ENCODE assay signal across 23 cellular contexts in genomic region chr17:79624658-79625478, GRCh38. TPM values are rescaled to one million over a fixed set of nuclear protein-coding genes. Genes with fewer than 3 reads are reported as not detected.
A peak's percentile ranks its signal among the peaks of the same experiment; 100 is the strongest.
DNase-seq lines count a peak whose midpoint lies in the region; ATAC-seq, FAIRE-seq and TF ChIP-seq lines count a peak whose summit lies in the region.
"Had no signal": no experiment of that assay in that cellular context is flagged by ENCODE, and none has a peak within 500 bp of the region (broad histone marks: within the 10 kb centered on the region; RNA-seq: fewer than 3 reads in every experiment).

No MANE protein-coding gene starts in this region.

- H3K27ac ChIP-seq in WERI-Rb-1 (no peak overlapping the region), transverse colon (no peak overlapping the region)
- H3K27ac ChIP-seq: foreskin keratinocyte, prostate gland, upper lobe of left lung had no signal

- TF ChIP-seq EP300 in transverse colon (IDR thresholded peaks at IDR 0.05; ENCODE audit: low read depth): no peak

- H3K36me3 Mint-ChIP-seq in activated T-cell treated with anti-CD3 and anti-CD28 coated beads, Interleukin-2, amount 50 U/mL, for 4 hours (ENCODE audit: insufficient read depth): no peaks in the 10 kb centered on the region
- no peaks in the 10 kb centered on the region for H3K36me3 Mint-ChIP-seq in activated T-cell treated with anti-CD3 and anti-CD28 coated beads, Interleukin-2, amount 50 U/mL, for 72 hours (ENCODE audit: insufficient read depth in 2 of 2)
- H3K36me3 Mint-ChIP-seq: CD4-positive, CD25-positive, alpha-beta regulatory T cell; stimulated activated memory B cell treated with anti-CD40 and anti-IgM and Interleukin-4, amounts not matched to agents 10 μg/mL and 1 μg/mL and 100 μg/mL, for 72 hours had no signal

- H3K9me3 ChIP-seq in WERI-Rb-1 (ENCODE audit: severe bottlenecking) (peaks cover 3% of the 10 kb centered on the region), transverse colon (no peaks in the 10 kb centered on the region)
- H3K9me3 ChIP-seq: prostate gland, upper lobe of left lung had no signal

- no peak overlapping the region for H3K4me3 ChIP-seq in WERI-Rb-1 (ENCODE audit: low read depth, low read length)
- H3K4me3 ChIP-seq in transverse colon: no peak overlapping the region
- H3K4me3 ChIP-seq: prostate gland, upper lobe of left lung had no signal

- intact Hi-C loops in transverse colon (cut with DNase I; ENCODE audit: low total_unique reads): no loop called here

- H3K4me3 Mint-ChIP-seq in activated T-cell treated with anti-CD3 and anti-CD28 coated beads, Interleukin-2, amount 50 U/mL, for 4 hours: no peak overlapping the region
- H3K4me3 Mint-ChIP-seq in activated T-cell treated with anti-CD3 and anti-CD28 coated beads, Interleukin-2, amount 50 U/mL, for 72 hours: no peak overlapping the region
- H3K4me3 Mint-ChIP-seq: CD4-positive, CD25-positive, alpha-beta regulatory T cell; stimulated activated memory B cell treated with anti-CD40 and anti-IgM and Interleukin-4, amounts not matched to agents 10 μg/mL and 1 μg/mL and 100 μg/mL, for 72 hours had no signal

- ATAC-seq in activated T-cell treated with anti-CD3 and anti-CD28 coated beads, Interleukin-2, amount 50 U/mL, for 4 hours: no peak
- no peak for ATAC-seq in activated T-cell treated with anti-CD3 and anti-CD28 coated beads, Interleukin-2, amount 50 U/mL, for 72 hours (replicated peaks in 1 of 2)
- ATAC-seq: foreskin keratinocyte; stimulated activated memory B cell treated with anti-CD40 and anti-IgM and Interleukin-4, amounts not matched to agents 10 μg/mL and 1 μg/mL and 100 μg/mL, for 72 hours had no signal

- peaks cover 38% of the 10 kb centered on the region for H3K27me3 Mint-ChIP-seq in activated T-cell treated with anti-CD3 and anti-CD28 coated beads, Interleukin-2, amount 50 U/mL, for 4 hours (ENCODE audit: low read depth)
- peaks cover 17% of the 10 kb centered on the region for H3K27me3 Mint-ChIP-seq in activated T-cell treated with anti-CD3 and anti-CD28 coated beads, Interleukin-2, amount 50 U/mL, for 72 hours (ENCODE audit: low read depth)

- no peak for FAIRE-seq in GM12891 (lab: Jason Lieb, UNC)
- FAIRE-seq: astrocyte, colon, TTC549 had no signal

- H3K9me3 Mint-ChIP-seq in activated T-cell treated with anti-CD3 and anti-CD28 coated beads, Interleukin-2, amount 50 U/mL, for 4 hours: no peaks in the 10 kb centered on the region
- peaks cover 2 to 3% of the 10 kb centered on the region in 2 donors for H3K9me3 Mint-ChIP-seq in activated T-cell treated with anti-CD3 and anti-CD28 coated beads, Interleukin-2, amount 50 U/mL, for 72 hours
- H3K9me3 Mint-ChIP-seq: CD4-positive, CD25-positive, alpha-beta regulatory T cell; stimulated activated memory B cell treated with anti-CD40 and anti-IgM and Interleukin-4, amounts not matched to agents 10 μg/mL and 1 μg/mL and 100 μg/mL, for 72 hours had no signal

- WGBS in transverse colon (ENCODE audit: low coverage in 1 of 2), 2 donors: 40 to 57% methylated on average over 1 to 17 of the region's 17 CpGs

- DNase-seq in activated T-cell treated with anti-CD3 and anti-CD28 coated beads, Interleukin-2, amount 50 U/mL, for 4 hours: peak; percentile 1
- DNase-seq in activated T-cell treated with anti-CD3 and anti-CD28 coated beads, Interleukin-2, amount 50 U/mL, for 72 hours: no peak
- DNase-seq in WERI-Rb-1 (peak; percentile 5), mesenteric fat pad (ENCODE audit: low spot score) (peak; percentile 51), transverse colon (peak; percentile 7), NCI-H146 treated with DMSO at 0.1 percent for 48 hours (lab: John Stamatoyannopoulos, UW; ENCODE audit: unreplicated experiment) (no peak), GM12891 (ENCODE audit: insufficient read length, low spot score) (no peak)
- no peak for DNase-seq in stimulated activated CD4-positive, alpha-beta T cell treated with anti-CD3 and anti-CD28 coated beads, Interleukin-4, amount 100 ng/mL, for 1 hour
- DNase-seq: ACHN; CD4-positive, CD25-positive, alpha-beta regulatory T cell; DMS79; foreskin keratinocyte; Kasumi-1; NCI-H1105 had no signal

- H3K4me1 Mint-ChIP-seq in activated T-cell treated with anti-CD3 and anti-CD28 coated beads, Interleukin-2, amount 50 U/mL, for 4 hours (ENCODE audit: low read depth): no peaks in the 10 kb centered on the region
- no peaks in the 10 kb centered on the region for H3K4me1 Mint-ChIP-seq in activated T-cell treated with anti-CD3 and anti-CD28 coated beads, Interleukin-2, amount 50 U/mL, for 72 hours (ENCODE audit: low read depth)
- H3K4me1 Mint-ChIP-seq: CD4-positive, CD25-positive, alpha-beta regulatory T cell; stimulated activated memory B cell treated with anti-CD40 and anti-IgM and Interleukin-4, amounts not matched to agents 10 μg/mL and 1 μg/mL and 100 μg/mL, for 72 hours had no signal

- H3K4me1 ChIP-seq in transverse colon: peaks cover 0 to 4% (median 0%) of the 10 kb centered on the region in 4 donors
- H3K4me1 ChIP-seq: foreskin keratinocyte, prostate gland, upper lobe of left lung had no signal

- H3K27me3 ChIP-seq in WERI-Rb-1 (ENCODE audit: insufficient read depth, low read depth, severe bottlenecking) (no peaks in the 10 kb centered on the region), transverse colon (no peaks in the 10 kb centered on the region)
- H3K27me3 ChIP-seq: foreskin keratinocyte, upper lobe of left lung had no signal

- no peaks in the 10 kb centered on the region for H3K36me3 ChIP-seq in WERI-Rb-1
- no peaks in the 10 kb centered on the region for H3K36me3 ChIP-seq in transverse colon
- H3K36me3 ChIP-seq: prostate gland, upper lobe of left lung had no signal

- TF ChIP-seq POLR2A in transverse colon (IDR thresholded peaks at IDR 0.05) (no peak), GM12891 (IDR thresholded peaks at IDR 0.05; ENCODE audit: low read depth, low read length) (no peak)

- H3K27ac Mint-ChIP-seq in activated T-cell treated with anti-CD3 and anti-CD28 coated beads, Interleukin-2, amount 50 U/mL, for 72 hours: no peak overlapping the region
- H3K27ac Mint-ChIP-seq: CD4-positive, CD25-positive, alpha-beta regulatory T cell; stimulated activated memory B cell treated with anti-CD40 and anti-IgM and Interleukin-4, amounts not matched to agents 10 μg/mL and 1 μg/mL and 100 μg/mL, for 72 hours had no signal

- TF ChIP-seq CTCF in WERI-Rb-1 (IDR thresholded peaks at IDR 0.05; ENCODE audit: low read depth, low read length) (no peak), transverse colon (IDR thresholded peaks at IDR 0.05) (no peak)

- in situ Hi-C loops in transverse colon (cut with MboI; ENCODE audit: low pct_ligation_motif_present in 1 of 4, low pct_unique_long_range_greater_than_20kb in 1 of 4, low sequenced_read_pairs in 3 of 4): no loop called here

TF ChIP-seq in GM12891, 5 proteins besides CTCF, POLR2A, EP300 and RAD21:
- TF ChIP-seq TAF1 (IDR thresholded peaks at IDR 0.05; ENCODE audit: low read depth, low read length) (no peak), POU2F2 (IDR thresholded peaks at IDR 0.05; ENCODE audit: low read depth, low read length) (no peak), POLR2AphosphoS5 (IDR thresholded peaks at IDR 0.05; ENCODE audit: low read depth, low read length) (no peak), SPI1 (IDR thresholded peaks at IDR 0.05; ENCODE audit: low read depth, low read length) (no peak), PAX5 (IDR thresholded peaks at IDR 0.05; ENCODE audit: insufficient read depth, low read length, severe bottlenecking) (no peak)

RNA-seq across cellular contexts. Expression of gene RBFOX3, which starts 14.0 kb away (rescaled TPM):
- not detected for total RNA-seq in activated T-cell treated with anti-CD3 and anti-CD28 coated beads, Interleukin-2, amount 50 U/mL, for 4 hours
- total RNA-seq in activated T-cell treated with anti-CD3 and anti-CD28 coated beads, Interleukin-2, amount 50 U/mL, for 72 hours: under 1 TPM in 1 of 2 donors, not detected in 1; 0.26 TPM
- total RNA-seq in mesenteric fat pad: 0.45 TPM
- 10 to 100 TPM in 2 of 4 donors, 1 to 10 TPM in 2; 3.4 to 54.6 (median 7.3) TPM for total RNA-seq in transverse colon
- 0.19 TPM for polyA plus RNA-seq in GM12891 (2012; ENCODE audit: low read depth, missing spikeins)
- total RNA-seq: CD4-positive, CD25-positive, alpha-beta regulatory T cell; foreskin keratinocyte; liver; myocyte; RPMI7951 had no signal
- polyA plus RNA-seq: foreskin keratinocyte had no signal

Comparison
In these comparisons a context has a peak if more than half of its experiments do, and no peak if none do; other contexts are left out.
1. DNase-seq: peak in activated T-cell treated with anti-CD3 and anti-CD28 coated beads, Interleukin-2, amount 50 U/mL, for 4 hours (single experiment), WERI-Rb-1 (single experiment), mesenteric fat pad (single experiment) and transverse colon (single experiment); none in activated T-cell treated with anti-CD3 and anti-CD28 coated beads, Interleukin-2, amount 50 U/mL, for 72 hours (0 of 2), NCI-H146 treated with DMSO at 0.1 percent for 48 hours (single experiment), GM12891 (single experiment) and stimulated activated CD4-positive, alpha-beta T cell treated with anti-CD3 and anti-CD28 coated beads, Interleukin-4, amount 100 ng/mL, for 1 hour (single experiment).